Comparison of ENCODE assay signal across 11 cellular contexts in the genomic region with DNA sequence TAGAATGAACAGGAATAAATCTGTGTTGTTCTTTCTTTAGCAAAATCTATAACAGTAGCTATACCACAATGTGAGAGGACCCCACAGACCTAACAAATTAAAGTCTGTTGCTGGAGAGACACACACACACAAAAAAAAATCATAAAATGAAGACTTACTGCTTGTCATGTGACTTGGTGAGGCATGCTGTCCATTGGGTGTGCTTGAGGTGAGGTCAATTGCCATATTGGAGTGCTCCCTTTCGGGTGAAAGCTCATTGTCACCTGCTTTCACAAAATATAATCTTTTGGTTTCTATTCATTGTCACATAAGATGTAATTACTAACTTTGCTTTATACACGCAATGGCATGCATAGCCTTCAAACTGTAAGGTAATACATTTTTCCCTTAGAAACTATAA. TPM values are rescaled to one million over a fixed set of nuclear protein-coding genes. Genes with fewer than 3 reads are reported as not detected.
DNase-seq lines count a peak whose midpoint lies in the region; ATAC-seq, FAIRE-seq and TF ChIP-seq lines count a peak whose summit lies in the region.
"Had no signal": no experiment of that assay in that cellular context is flagged by ENCODE, and none has a peak within 500 bp of the region (broad histone marks: within the 10 kb centered on the region; RNA-seq: fewer than 3 reads in every experiment).

No MANE protein-coding gene starts in this region.

- H3K4me1 ChIP-seq in kidney (ENCODE audit: control insufficient read depth in 1 of 2, insufficient read depth in 1 of 2, low read depth in 1 of 2, low read length in 2 of 2) = peaks cover 0 to 2% of the 10 kb centered on the region in 2 donors
- peaks cover 0 to 18% (median 15%) of the 10 kb centered on the region in 4 donors for H3K4me1 ChIP-seq in sigmoid colon

- H3K27ac ChIP-seq in SK-N-MC = peak overlapping the region; percentile 29; the same call in 1 of the 2 replicates
- no peak overlapping the region for H3K27ac ChIP-seq in kidney (ENCODE audit: low read depth in 2 of 2, low read length in 2 of 2)
- no peak overlapping the region for H3K27ac ChIP-seq in sigmoid colon

- intact Hi-C loops in kidney (cut with DNase I) (no loop called here), sigmoid colon (cut with DNase I) (no loop called here)

- H3K9me3 ChIP-seq in SK-N-MC (ENCODE audit: low read depth, low read length) (no peaks in the 10 kb centered on the region), kidney (ENCODE audit: control insufficient read depth in 1 of 2, low read length in 2 of 2) (no peaks in the 10 kb centered on the region), sigmoid colon (no peaks in the 10 kb centered on the region)

- FAIRE-seq in kidney (lab: Jason Lieb, UNC) = peak; percentile 35

- DNase-seq in GM12865 (ENCODE audit: low read depth) (peak; percentile 81), SK-N-MC (ENCODE audit: low read depth, low spot score) (no peak), kidney (no peak), SKM-1 treated with dmso at 0.1 percent for 144 hours (lab: John Stamatoyannopoulos, UW; ENCODE audit: unreplicated experiment) (no peak), sigmoid colon (no peak)
- DNase-seq: central memory CD4-positive, alpha-beta T cell; NCI-H510A treated with DMSO at 0.1 percent for 48 hours; stimulated activated CD4-positive, alpha-beta T cell treated with anti-CD3 and anti-CD28 coated beads, Interleukin-4, amount 100 ng/mL, for 24 hours had no signal

- peak overlapping the region; percentile 85 for H3K4me3 ChIP-seq in GM12865 (ENCODE audit: low read depth, low read length)
- peak overlapping the region; percentile 95 for H3K4me3 ChIP-seq in SK-N-MC
- H3K4me3 ChIP-seq in kidney (ENCODE audit: low read length in 2 of 2) = no peak overlapping the region
- no peak overlapping the region for H3K4me3 ChIP-seq in sigmoid colon

- WGBS in sigmoid colon, 2 donors = 79 to 93% methylated on average over 2 of the region's 2 CpGs

- ATAC-seq in GM21447 (IDR thresholded peaks at IDR 0.05; ENCODE audit: unreplicated experiment) (peak; percentile 20), GM19467 (IDR thresholded peaks at IDR 0.05; ENCODE audit: unreplicated experiment) (no peak), GM21717 (IDR thresholded peaks at IDR 0.05; ENCODE audit: unreplicated experiment) (no peak)

- peak overlapping the region; percentile 92 for H3K9ac ChIP-seq in SK-N-MC (ENCODE audit: insufficient read length)
- no peak overlapping the region for H3K9ac ChIP-seq in kidney (ENCODE audit: low read length in 2 of 2)

- TF ChIP-seq CTCF in GM12865 (IDR thresholded peaks at IDR 0.05; ENCODE audit: insufficient read depth, low read depth, low read length, missing control alignments) (no peak), kidney (IDR thresholded peaks at IDR 0.05; ENCODE audit: borderline replicate concordance, extremely low read depth, insufficient read depth) (no peak), sigmoid colon (IDR thresholded peaks at IDR 0.05) (no peak)

- no peak for TF ChIP-seq POLR2A in sigmoid colon (IDR thresholded peaks at IDR 0.05)

- no peak for TF ChIP-seq EP300 in sigmoid colon (IDR thresholded peaks at IDR 0.05)

- H3K36me3 ChIP-seq in SK-N-MC (ENCODE audit: insufficient read depth, low read length) (peaks cover 39% of the 10 kb centered on the region), kidney (ENCODE audit: control insufficient read depth in 1 of 2, insufficient read depth in 2 of 2, low read length in 2 of 2) (no peaks in the 10 kb centered on the region), sigmoid colon (peaks cover 0 to 9% (median 0%) of the 10 kb centered on the region in 4 donors)

- H3K27me3 ChIP-seq in sigmoid colon = no peaks in the 10 kb centered on the region

RNA-seq across cellular contexts. Expression of a gene that starts 3.9 kb away (rescaled TPM):
- total RNA-seq in kidney = 12.4 TPM
- polyA plus RNA-seq in kidney (ENCODE audit: insufficient read depth, low read depth, low replicate concordance) = 0.75 TPM
- 10 to 100 TPM in 2 of 4 donors, 1 to 10 TPM in 2; 5.5 to 14.9 (median 10.5) TPM for total RNA-seq in sigmoid colon
- 1 to 10 TPM in 1 of 3 donors, under 1 TPM in 2; under 0.01 to 2.7 (median 0.46) TPM for polyA plus RNA-seq in sigmoid colon

Comparison
In these comparisons a context has a peak if more than half of its experiments do, and no peak if none do; other contexts are left out.
1. H3K4me3 ChIP-seq: peak in GM12865 (single experiment) and SK-N-MC (single experiment); none in kidney (0 of 2) and sigmoid colon (0 of 4).